In the genomic region with DNA sequence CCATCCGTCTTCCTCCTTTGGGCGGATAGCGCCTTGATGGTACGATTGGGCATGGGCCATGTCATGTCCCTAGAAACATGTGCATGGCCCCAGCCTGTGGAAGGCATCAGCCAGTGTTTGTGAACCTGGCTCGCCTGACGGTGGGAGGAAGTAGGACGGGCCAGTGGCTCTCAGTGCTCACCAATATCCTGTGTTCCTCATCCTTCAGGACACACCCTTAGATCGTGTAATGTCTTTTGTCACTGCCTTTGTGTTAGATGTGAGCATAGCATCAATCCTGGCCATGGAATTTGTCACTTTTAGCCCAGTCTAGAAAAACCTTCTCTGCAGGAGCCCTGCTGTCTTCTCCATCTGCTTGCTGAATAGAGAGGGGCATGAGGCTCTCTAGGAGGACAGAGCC, we compare ENCODE assay signal across 17 cellular contexts.
DNase-seq lines count a peak whose midpoint lies in the region; TF ChIP-seq lines count a peak whose summit lies in the region.
"Had no signal": no experiment of that assay in that cellular context is flagged by ENCODE, and none has a peak within 500 bp of the region (broad histone marks: within the 10 kb centered on the region; RNA-seq: fewer than 3 reads in every experiment).

No MANE protein-coding gene starts in this region.

- H3K27ac ChIP-seq in CD4-positive, alpha-beta memory T cell (ENCODE audit: low read depth, low read length), result no peak overlapping the region
- H3K27ac ChIP-seq in HUES48 (ENCODE audit: low read depth, low read length) (peak overlapping the region; percentile 54), caudate nucleus (ENCODE audit: low read depth, low read length) (peak overlapping the region; percentile 7)
- H3K27ac ChIP-seq: esophagus squamous epithelium, testis had no signal

- H3K4me3 Mint-ChIP-seq in CD4-positive, alpha-beta memory T cell, result peak overlapping the region in 4 of 8 donors; percentile 44 to 66 (median 50)
- H3K4me3 Mint-ChIP-seq in nephron, result no peak overlapping the region

- H3K36me3 Mint-ChIP-seq in CD4-positive, alpha-beta memory T cell, result peaks cover 0 to 8% of the 10 kb centered on the region in 2 donors
- no peaks in the 10 kb centered on the region for H3K36me3 Mint-ChIP-seq in nephron (ENCODE audit: low read depth)

- DNase-seq in CD4-positive, alpha-beta memory T cell, result no peak
- no peak for DNase-seq in caudate nucleus (lab: John Stamatoyannopoulos, UW)
- no peak for DNase-seq in NCI-H2081 (lab: John Stamatoyannopoulos, UW)
- DNase-seq in hippocampal formation (lab: John Stamatoyannopoulos, UW), result no peak
- DNase-seq in activated effector memory CD4-positive, alpha-beta T cell treated with anti-CD3 and anti-CD28 coated beads, Interleukin-2, amount 50 U/mL, for 16 hours, result no peak
- no peak for DNase-seq in SW 1271 (lab: John Stamatoyannopoulos, UW)
- DNase-seq: activated effector memory CD4-positive, alpha-beta T cell treated with Interleukin-2 at 50 U/mL for 16 hours; AML-193; esophagus squamous epithelium; heart right ventricle; MV-4-11; NCI-H2029; NCI-H526 treated with DMSO at 0.1 percent for 48 hours; stimulated activated CD4-positive, alpha-beta T cell treated with anti-CD3 and anti-CD28 coated beads, Interleukin-2, amount 100 ng/mL, for 48 hours; testis had no signal

- peak overlapping the region in 5 of 7 donors; percentile 7 to 84 (median 51) for H3K27ac Mint-ChIP-seq in CD4-positive, alpha-beta memory T cell
- H3K27ac Mint-ChIP-seq in nephron, result peak overlapping the region; percentile 71 to 91 (median 86)

- no peaks in the 10 kb centered on the region for H3K27me3 Mint-ChIP-seq in CD4-positive, alpha-beta memory T cell
- H3K27me3 Mint-ChIP-seq in nephron (ENCODE audit: low read depth), result peaks cover 5% of the 10 kb centered on the region

- CTCF ChIA-PET in CD4-positive, alpha-beta memory T cell (lab: Charles Lee; ENCODE audit: partially characterized antibody), result no interaction called here

- peaks cover 11 to 35% (median 20%) of the 10 kb centered on the region in 4 donors for H3K4me1 Mint-ChIP-seq in CD4-positive, alpha-beta memory T cell
- H3K4me1 Mint-ChIP-seq in nephron, result peaks cover 28% of the 10 kb centered on the region

- intact Hi-C loops in CD4-positive, alpha-beta memory T cell (cut with micrococcal nuclease), result no loop called here

- no peak overlapping the region for H3K4me3 ChIP-seq in CD4-positive, alpha-beta memory T cell (ENCODE audit: low read length in 2 of 2)
- H3K4me3 ChIP-seq in HUES48 (ENCODE audit: low read depth, low read length), result no peak overlapping the region
- H3K4me3 ChIP-seq: esophagus squamous epithelium, heart right ventricle, testis had no signal

- H3K9me3 ChIP-seq in CD4-positive, alpha-beta memory T cell (ENCODE audit: control insufficient read depth in 1 of 2, low read length in 2 of 2), result no peaks in the 10 kb centered on the region
- H3K9me3 ChIP-seq in HUES48 (ENCODE audit: control insufficient read depth, insufficient read depth, low read length), result no peaks in the 10 kb centered on the region
- H3K9me3 ChIP-seq: esophagus squamous epithelium, heart right ventricle, testis had no signal

- H3K4me1 ChIP-seq in CD4-positive, alpha-beta memory T cell (ENCODE audit: insufficient read depth, low read length), result peaks cover 20% of the 10 kb centered on the region
- H3K4me1 ChIP-seq in HUES48 (ENCODE audit: control insufficient read depth, insufficient read depth, low read length), result 0 out of 2 replicates have a peak, but pooled peaks cover 4% of the 10 kb centered on the region

- peaks cover 0 to 2% (median 0%) of the 10 kb centered on the region in 8 donors for H3K9me3 Mint-ChIP-seq in CD4-positive, alpha-beta memory T cell
- H3K9me3 Mint-ChIP-seq in nephron, result no peaks in the 10 kb centered on the region

- H3K36me3 ChIP-seq in CD4-positive, alpha-beta memory T cell (ENCODE audit: insufficient read depth, low read length), result no peaks in the 10 kb centered on the region
- H3K36me3 ChIP-seq in HUES48 (ENCODE audit: control insufficient read depth, insufficient read depth, low read length), result no peaks in the 10 kb centered on the region
- H3K36me3 ChIP-seq: esophagus squamous epithelium, heart right ventricle had no signal

- POLR2A ChIA-PET in CD4-positive, alpha-beta memory T cell (lab: Charles Lee; ENCODE audit: partially characterized antibody), result interaction anchor here (1.1 to 1.3 kb wide), 2 partner anchors 10 to 11 kb away, joined by 4 to 5 read pairs; no protein-coding TSS in a partner anchor

- H3K27me3 ChIP-seq in CD4-positive, alpha-beta memory T cell (ENCODE audit: insufficient read depth, low read length), result no peaks in the 10 kb centered on the region
- H3K27me3 ChIP-seq in HUES48 (ENCODE audit: control insufficient read depth, insufficient read depth, low read length), result no peaks in the 10 kb centered on the region
- H3K27me3 ChIP-seq: esophagus squamous epithelium, heart right ventricle, testis had no signal

- no peak for TF ChIP-seq CTCF in nephron (IDR thresholded peaks at IDR 0.05; ENCODE audit: unreplicated experiment in 3 of 3)

- no peak overlapping the region; the same call in 1 of the 2 replicates for H3K9ac ChIP-seq in HUES48 (ENCODE audit: low read depth, low read length)
